ENCODE assay signal across 18 cellular contexts in genomic region chr5:86526811-86527348, GRCh38.
A peak's percentile ranks its signal among the peaks of the same experiment; 100 is the strongest.
DNase-seq lines count a peak whose midpoint lies in the region; ATAC-seq and TF ChIP-seq lines count a peak whose summit lies in the region.
"Had no signal": no experiment of that assay in that cellular context is flagged by ENCODE, and none has a peak within 500 bp of the region (broad histone marks: within the 10 kb centered on the region; RNA-seq: fewer than 3 reads in every experiment).

No MANE protein-coding gene starts in this region.

- H3K27me3 ChIP-seq in Peyer's patch = no peaks in the 10 kb centered on the region
- H3K27me3 ChIP-seq: colonic mucosa, SJSA1, vagina had no signal

- H3K4me3 ChIP-seq in Peyer's patch = no peak overlapping the region
- H3K4me3 ChIP-seq: colonic mucosa, SJSA1, vagina had no signal

- no peak overlapping the region for H3K27ac Mint-ChIP-seq in stimulated activated naive B cell treated with anti-CD40 and anti-IgM and Interleukin-4, amounts not matched to agents 10 μg/mL and 1 μg/mL and 100 μg/mL, for 72 hours
- no peak overlapping the region for H3K27ac Mint-ChIP-seq in activated CD4-positive, alpha-beta memory T cell treated with anti-CD3 and anti-CD28 coated beads, Interleukin-2, amount 10 ng/mL, durations not matched to agents 7 days and 5 days
- H3K27ac Mint-ChIP-seq: CD4-positive, alpha-beta memory T cell; stimulated activated naive CD8-positive, alpha-beta T cell treated with anti-CD3 and anti-CD28 coated beads, Interleukin-15, Interleukin-2, amounts not matched to agents 100 ng/mL and 50 ng/mL, for 24 hours had no signal

- DNase-seq in CMK (ENCODE audit: low read depth) (peak; percentile 91), Peyer's patch (peak in 2 of 3 donors; percentile 72 to 81), DMS 273 treated with DMSO at 0.1 percent for 48 hours (lab: John Stamatoyannopoulos, UW) (no peak), NCI-H146 (lab: John Stamatoyannopoulos, UW) (no peak)
- DNase-seq in stimulated activated naive B cell treated with anti-CD40 and anti-IgM and Interleukin-4, amounts not matched to agents 10 μg/mL and 1 μg/mL and 100 μg/mL, for 72 hours = no peak
- no peak for DNase-seq in activated CD4-positive, alpha-beta memory T cell treated with anti-CD3 and anti-CD28 coated beads, Interleukin-2, amount 10 ng/mL, durations not matched to agents 7 days and 5 days
- DNase-seq: activated gamma-delta T cell; anterior cingulate cortex; CD4-positive, alpha-beta memory T cell; colonic mucosa; glutamatergic neuron; NK-92 treated with Interleukin-12 subunit alpha and Interleukin-12 subunit beta, amount 100 ng/mL, for 24 hours had no signal

- no peaks in the 10 kb centered on the region for H3K4me1 Mint-ChIP-seq in stimulated activated naive B cell treated with anti-CD40 and anti-IgM and Interleukin-4, amounts not matched to agents 10 μg/mL and 1 μg/mL and 100 μg/mL, for 72 hours
- H3K4me1 Mint-ChIP-seq in activated CD4-positive, alpha-beta memory T cell treated with anti-CD3 and anti-CD28 coated beads, Interleukin-2, amount 10 ng/mL, durations not matched to agents 7 days and 5 days = no peaks in the 10 kb centered on the region
- H3K4me1 Mint-ChIP-seq: CD4-positive, alpha-beta memory T cell had no signal

- no peak overlapping the region for H3K4me3 Mint-ChIP-seq in stimulated activated naive B cell treated with anti-CD40 and anti-IgM and Interleukin-4, amounts not matched to agents 10 μg/mL and 1 μg/mL and 100 μg/mL, for 72 hours
- no peak overlapping the region for H3K4me3 Mint-ChIP-seq in activated CD4-positive, alpha-beta memory T cell treated with anti-CD3 and anti-CD28 coated beads, Interleukin-2, amount 10 ng/mL, durations not matched to agents 7 days and 5 days
- H3K4me3 Mint-ChIP-seq: CD4-positive, alpha-beta memory T cell; stimulated activated naive CD8-positive, alpha-beta T cell treated with anti-CD3 and anti-CD28 coated beads, Interleukin-15, Interleukin-2, amounts not matched to agents 100 ng/mL and 50 ng/mL, for 24 hours had no signal

- H3K27ac ChIP-seq in Peyer's patch = peak overlapping the region in 2 of 4 donors; percentile 28 to 48
- H3K27ac ChIP-seq: colonic mucosa, SJSA1, vagina, VCaP had no signal

- CTCF ChIA-PET in activated CD4-positive, alpha-beta memory T cell treated with anti-CD3 and anti-CD28 coated beads, Interleukin-2, amount 10 ng/mL, durations not matched to agents 7 days and 5 days (lab: Charles Lee) = no interaction called here

- peak in 1 of 2 donors; percentile 18 for TF ChIP-seq POLR2A in Peyer's patch (IDR thresholded peaks at IDR 0.05)

- H3K9me3 Mint-ChIP-seq in stimulated activated naive B cell treated with anti-CD40 and anti-IgM and Interleukin-4, amounts not matched to agents 10 μg/mL and 1 μg/mL and 100 μg/mL, for 72 hours = peaks cover 0 to 1% of the 10 kb centered on the region in 2 donors
- H3K9me3 Mint-ChIP-seq in activated CD4-positive, alpha-beta memory T cell treated with anti-CD3 and anti-CD28 coated beads, Interleukin-2, amount 10 ng/mL, durations not matched to agents 7 days and 5 days = no peaks in the 10 kb centered on the region
- H3K9me3 Mint-ChIP-seq: CD4-positive, alpha-beta memory T cell; stimulated activated naive CD8-positive, alpha-beta T cell treated with anti-CD3 and anti-CD28 coated beads, Interleukin-15, Interleukin-2, amounts not matched to agents 100 ng/mL and 50 ng/mL, for 24 hours had no signal

- TF ChIP-seq CTCF in Peyer's patch (IDR thresholded peaks at IDR 0.05) = no peak

- H3K27me3 Mint-ChIP-seq in stimulated activated naive B cell treated with anti-CD40 and anti-IgM and Interleukin-4, amounts not matched to agents 10 μg/mL and 1 μg/mL and 100 μg/mL, for 72 hours = no peaks in the 10 kb centered on the region
- H3K27me3 Mint-ChIP-seq in activated CD4-positive, alpha-beta memory T cell treated with anti-CD3 and anti-CD28 coated beads, Interleukin-2, amount 10 ng/mL, durations not matched to agents 7 days and 5 days = no peaks in the 10 kb centered on the region
- H3K27me3 Mint-ChIP-seq: stimulated activated naive CD8-positive, alpha-beta T cell treated with anti-CD3 and anti-CD28 coated beads, Interleukin-15, Interleukin-2, amounts not matched to agents 100 ng/mL and 50 ng/mL, for 24 hours had no signal

- no peaks in the 10 kb centered on the region for H3K9me3 ChIP-seq in Peyer's patch
- H3K9me3 ChIP-seq: colonic mucosa, SJSA1, vagina had no signal

- POLR2A ChIA-PET in activated CD4-positive, alpha-beta memory T cell treated with anti-CD3 and anti-CD28 coated beads, Interleukin-2, amount 10 ng/mL, durations not matched to agents 7 days and 5 days (lab: Charles Lee) = no interaction called here

- no peaks in the 10 kb centered on the region for H3K36me3 ChIP-seq in Peyer's patch
- H3K36me3 ChIP-seq: colonic mucosa, SJSA1, vagina had no signal

- peak; percentile 77 for ATAC-seq in GM19463 (IDR thresholded peaks at IDR 0.05; ENCODE audit: unreplicated experiment)
- peak; percentile 68 for ATAC-seq in HG03354 (IDR thresholded peaks at IDR 0.05; ENCODE audit: poor library complexity, severe bottlenecking, unreplicated experiment)
- ATAC-seq in stimulated activated naive B cell treated with anti-CD40 and anti-IgM and Interleukin-4, amounts not matched to agents 10 μg/mL and 1 μg/mL and 100 μg/mL, for 72 hours (replicated peaks) = no peak

- H3K4me1 ChIP-seq in Peyer's patch = no peaks in the 10 kb centered on the region
- H3K4me1 ChIP-seq: colonic mucosa, SJSA1, vagina had no signal

- H3K36me3 Mint-ChIP-seq in stimulated activated naive B cell treated with anti-CD40 and anti-IgM and Interleukin-4, amounts not matched to agents 10 μg/mL and 1 μg/mL and 100 μg/mL, for 72 hours = no peaks in the 10 kb centered on the region
- H3K36me3 Mint-ChIP-seq in activated CD4-positive, alpha-beta memory T cell treated with anti-CD3 and anti-CD28 coated beads, Interleukin-2, amount 10 ng/mL, durations not matched to agents 7 days and 5 days (ENCODE audit: low read depth) = no peaks in the 10 kb centered on the region
- H3K36me3 Mint-ChIP-seq: CD4-positive, alpha-beta memory T cell had no signal

Comparison
In these comparisons a context has a peak if more than half of its experiments do, and no peak if none do; other contexts are left out.
1. DNase-seq: peak in CMK (single experiment) and Peyer's patch (2 of 3); none in DMS 273 treated with DMSO at 0.1 percent for 48 hours (single experiment), NCI-H146 (single experiment), stimulated activated naive B cell treated with anti-CD40 and anti-IgM and Interleukin-4, amounts not matched to agents 10 μg/mL and 1 μg/mL and 100 μg/mL, for 72 hours (single experiment) and activated CD4-positive, alpha-beta memory T cell treated with anti-CD3 and anti-CD28 coated beads, Interleukin-2, amount 10 ng/mL, durations not matched to agents 7 days and 5 days (single experiment).
2. ATAC-seq: peak in GM19463 (single experiment) and HG03354 (single experiment); none in stimulated activated naive B cell treated with anti-CD40 and anti-IgM and Interleukin-4, amounts not matched to agents 10 μg/mL and 1 μg/mL and 100 μg/mL, for 72 hours (0 of 2).